Comparison of ENCODE assay signal across 22 cellular contexts in the genomic region with DNA sequence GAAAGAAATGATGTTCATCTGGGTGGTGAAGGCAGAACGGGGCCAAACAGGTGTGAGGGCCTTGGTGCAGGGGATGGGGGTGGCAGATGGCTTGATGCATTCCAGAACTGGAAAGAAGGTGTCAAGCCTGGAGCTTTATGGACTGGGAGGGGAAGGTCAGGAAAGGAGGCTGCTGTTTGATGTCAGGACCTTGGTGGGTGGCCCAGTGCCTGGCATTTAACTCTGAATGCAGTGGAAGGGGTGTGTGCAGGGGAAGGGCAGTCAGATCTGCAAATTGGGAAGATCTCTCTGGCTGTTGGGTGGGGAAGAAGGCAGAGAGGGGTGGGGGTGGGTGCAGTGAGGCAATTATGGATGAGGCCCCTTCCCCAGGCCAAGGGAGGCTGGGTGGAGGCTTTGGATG. TPM values are rescaled to one million over a fixed set of nuclear protein-coding genes. Genes with fewer than 3 reads are reported as not detected.
A peak's percentile ranks its signal among the peaks of the same experiment; 100 is the strongest.
DNase-seq lines count a peak whose midpoint lies in the region; ATAC-seq and TF ChIP-seq lines count a peak whose summit lies in the region.
"Had no signal": no experiment of that assay in that cellular context is flagged by ENCODE, and none has a peak within 500 bp of the region (broad histone marks: within the 10 kb centered on the region; RNA-seq: fewer than 3 reads in every experiment).

No MANE protein-coding gene starts in this region.

- H3K9ac ChIP-seq in mammary epithelial cell (ENCODE audit: insufficient read depth, low read length): no peak overlapping the region

- H3K27ac Mint-ChIP-seq in MCF 10A (ENCODE audit: low read depth, unreplicated experiment): peak overlapping the region; percentile 39
- H3K27ac Mint-ChIP-seq in T-helper 17 cell: peak overlapping the region; percentile 21
- peak overlapping the region; percentile 62 for H3K27ac Mint-ChIP-seq in neural crest cell (ENCODE audit: unreplicated experiment)
- H3K27ac Mint-ChIP-seq: GM23338, H9 had no signal

- TF ChIP-seq POLR2A in spleen (IDR thresholded peaks at IDR 0.05): no peak

- H3K4me1 ChIP-seq in mammary epithelial cell (ENCODE audit: insufficient read depth, low read length) (peaks cover 12% of the 10 kb centered on the region), spleen (peaks cover 0 to 72% (median 18%) of the 10 kb centered on the region in 6 donors)

- POLR2A ChIA-PET in MCF 10A (lab: Yijun Ruan, JAX): no interaction called here

- BruUV-seq in MCF 10A (replicated peaks; lab: Mats Ljungman, UMichigan): no TSS peak
- BruUV-seq in mammary epithelial cell (replicated peaks; lab: Mats Ljungman, UMichigan): no TSS peak

- H4K20me1 ChIP-seq in mammary epithelial cell (ENCODE audit: insufficient read depth, low read length): no peaks in the 10 kb centered on the region

- WGBS in mammary epithelial cell (ENCODE audit: low coverage, missing lambda C conversion rate): 100% methylated on average over 1 of the region's 1 CpG
- 67 to 100% (median 69%) methylated on average over 1 of the region's 1 CpG for WGBS in spleen, 5 donors

- H3K9me3 ChIP-seq in mammary epithelial cell (replicated peaks; ENCODE audit: insufficient read depth, low read length) (no peaks in the 10 kb centered on the region), T-helper 17 cell (ENCODE audit: control insufficient read depth, low read length, poor library complexity, severe bottlenecking) (no peaks in the 10 kb centered on the region), spleen (no peaks in the 10 kb centered on the region)
- H3K9me3 ChIP-seq: A549; BE2C; BLaER1 treated with 17β-estradiol and CSF1 and Interleukin-3, amounts not matched to agents 10 nM and 100 nM had no signal

- ATAC-seq in T-helper 17 cell (no peak), HG02763 (IDR thresholded peaks at IDR 0.05; ENCODE audit: unreplicated experiment) (no peak)
- ATAC-seq: A549, GM23338 had no signal

- no peak overlapping the region for H3K4me3 ChIP-seq in mammary epithelial cell (replicated peaks in 1 of 3; ENCODE audit: insufficient read depth in 1 of 3, low read depth in 2 of 3, low read length in 3 of 3)
- H3K4me3 ChIP-seq in spleen: no peak overlapping the region
- H3K4me3 ChIP-seq: A549; BLaER1 treated with 17β-estradiol and CSF1 and Interleukin-3, amounts not matched to agents 10 nM and 100 nM; GM23338 had no signal

- peaks cover 28% of the 10 kb centered on the region for H3K79me2 ChIP-seq in mammary epithelial cell (ENCODE audit: insufficient read depth, low read length)

- H3K27me3 ChIP-seq in mammary epithelial cell (ENCODE audit: insufficient read depth, low read length) (no peaks in the 10 kb centered on the region), spleen (replicated peaks in 1 of 7) (no peaks in the 10 kb centered on the region)
- H3K27me3 ChIP-seq: BE2C; BLaER1 treated with 17β-estradiol and CSF1 and Interleukin-3, amounts not matched to agents 10 nM and 100 nM had no signal

- in situ Hi-C loops in mammary epithelial cell (cut with MboI; ENCODE audit: low sequenced_read_pairs in 2 of 2): no loop called here

- no peak overlapping the region for H2AFZ ChIP-seq in mammary epithelial cell (ENCODE audit: low read depth, low read length)
- H2AFZ ChIP-seq: GM23338 had no signal

- H3K4me1 Mint-ChIP-seq in MCF 10A (ENCODE audit: insufficient read depth, unreplicated experiment) (peaks cover 22% of the 10 kb centered on the region), T-helper 17 cell (peaks cover 20% of the 10 kb centered on the region), neural crest cell (no peaks in the 10 kb centered on the region)
- H3K4me1 Mint-ChIP-seq: GM23338, H9 had no signal

- peaks cover 21% of the 10 kb centered on the region for H3K36me3 Mint-ChIP-seq in MCF 10A (ENCODE audit: insufficient read depth, unreplicated experiment)
- H3K36me3 Mint-ChIP-seq in T-helper 17 cell (ENCODE audit: low read depth): no peaks in the 10 kb centered on the region
- peaks cover 17% of the 10 kb centered on the region for H3K36me3 Mint-ChIP-seq in neural crest cell (ENCODE audit: low read depth)

- peaks cover 2% of the 10 kb centered on the region for H3K36me3 ChIP-seq in mammary epithelial cell (ENCODE audit: insufficient read depth, low read length)
- peaks cover 0 to 70% (median 17%) of the 10 kb centered on the region in 6 donors for H3K36me3 ChIP-seq in spleen

- dilution Hi-C loops in mammary epithelial cell (cut with HindIII; ENCODE audit: low sequenced_read_pairs): no loop called here

- intact Hi-C loops in MCF 10A (cut with micrococcal nuclease): no loop called here
- intact Hi-C loops in mammary epithelial cell (cut with micrococcal nuclease): no loop called here
- intact Hi-C loops in spleen (cut with DNase I; ENCODE audit: low total_unique reads): no loop called here

- H3K27ac ChIP-seq in mammary epithelial cell (ENCODE audit: insufficient read depth, low read depth, low read length): no peak overlapping the region
- H3K27ac ChIP-seq in spleen: peak overlapping the region in 5 of 8 donors; percentile 19 to 66 (median 51)

- no peak overlapping the region for H3K4me2 ChIP-seq in mammary epithelial cell (ENCODE audit: insufficient read depth, low read depth, low read length)
- H3K4me2 ChIP-seq: A549, GM23338 had no signal

- CTCF ChIA-PET in MCF 10A (lab: Yijun Ruan, JAX) (interaction anchor here (0.6 kb wide), 1 partner anchor 8 kb away, joined by 5 read pairs; no protein-coding TSS in a partner anchor), mammary epithelial cell (lab: Charles Lee; ENCODE audit: low non-redundant PET) (no interaction called here)

- H3K4me3 Mint-ChIP-seq in MCF 10A (ENCODE audit: unreplicated experiment) (no peak overlapping the region), T-helper 17 cell (no peak overlapping the region), neural crest cell (no peak overlapping the region)
- H3K4me3 Mint-ChIP-seq: CD4-positive, alpha-beta memory T cell; GM23338; H9 had no signal

- no peaks in the 10 kb centered on the region for H3K9me3 Mint-ChIP-seq in MCF 10A (ENCODE audit: unreplicated experiment)
- H3K9me3 Mint-ChIP-seq in neural crest cell: no peaks in the 10 kb centered on the region
- H3K9me3 Mint-ChIP-seq: CD4-positive, alpha-beta memory T cell; GM23338; H9 had no signal

- TF ChIP-seq CTCF in MCF 10A (IDR thresholded peaks at IDR 0.05; ENCODE audit: unreplicated experiment): no peak
- TF ChIP-seq CTCF in mammary epithelial cell (conservative IDR thresholded peaks at IDR 0.05 in 1 of 2, IDR thresholded peaks at IDR 0.05 in 1 of 2; ENCODE audit: extremely low read depth in 1 of 2, insufficient read depth in 1 of 2, low read depth in 1 of 2, low read length in 2 of 2): no peak
- TF ChIP-seq CTCF in neural crest cell (conservative IDR thresholded peaks at IDR 0.05): no peak
- TF ChIP-seq CTCF in spleen (IDR thresholded peaks at IDR 0.05 in 8 of 11, conservative IDR thresholded peaks at IDR 0.05 in 3 of 11): no peak

- no peak for DNase-seq in MCF 10A (ENCODE audit: unreplicated experiment)
- no peak for DNase-seq in mammary epithelial cell
- no peak for DNase-seq in T-helper 17 cell
- no peak for DNase-seq in neural crest cell (ENCODE audit: low read depth, low spot score)
- DNase-seq in spleen: no peak
- no peak for DNase-seq in stimulated activated CD4-positive, alpha-beta T cell treated with anti-CD3 and anti-CD28 coated beads, Interleukin-2, amount 100 ng/mL, for 24 hours
- DNase-seq in SKM-1 treated with dmso at 0.1 percent for 144 hours (lab: John Stamatoyannopoulos, UW; ENCODE audit: unreplicated experiment): no peak
- DNase-seq: 8988T; ACHN; AML-193; BE2C; Calu3; CD4-positive, alpha-beta memory T cell; COR-L47; DMS53; DMS79 treated with DMSO at 0.1 percent for 48 hours; GF-D8; H9 had no signal

- H3K27me3 Mint-ChIP-seq in MCF 10A (ENCODE audit: insufficient read depth, unreplicated experiment) (no peaks in the 10 kb centered on the region), T-helper 17 cell (no peaks in the 10 kb centered on the region), neural crest cell (ENCODE audit: low read depth) (no peaks in the 10 kb centered on the region)
- H3K27me3 Mint-ChIP-seq: CD4-positive, alpha-beta memory T cell had no signal

RNA-seq across cellular contexts. Expression of a gene that starts 11.7 kb away (rescaled TPM):
- total RNA-seq in MCF 10A (2022) (53.7 and 56.5 TPM in 2 replicates), mammary epithelial cell (10 to 100 TPM; 49.9 to 78.5 TPM), T-helper 17 cell (10 to 100 TPM; 13.8 to 15.1 TPM), neural crest cell (58.3 and 59.1 TPM in 2 replicates), spleen (10 to 100 TPM in 6 of 7 donors, 1 to 10 TPM in 1; 9.7 to 31.8 (median 23.9) TPM)
- polyA plus RNA-seq in mammary epithelial cell (31.5 TPM), spleen (10 to 100 TPM in 1 of 3 donors, 1 to 10 TPM in 2; 7.6 to 18.8 (median 8.5) TPM)
- 18.8 TPM for polyA minus RNA-seq in mammary epithelial cell
